ENCODE assay signal across 9 cellular contexts in genomic region chr5:84384604-84385575, GRCh38. TPM values are rescaled to one million over a fixed set of nuclear protein-coding genes. Genes with fewer than 3 reads are reported as not detected.
DNase-seq lines count a peak whose midpoint lies in the region; ATAC-seq and TF ChIP-seq lines count a peak whose summit lies in the region.
"Had no signal": no experiment of that assay in that cellular context is flagged by ENCODE, and none has a peak within 500 bp of the region (broad histone marks: within the 10 kb centered on the region; RNA-seq: fewer than 3 reads in every experiment).

Gene EDIL3, minus strand, starts transcription at chr5:84384880. Its CDS starts 506 bp downstream, at chr5:84384374.

- no peaks in the 10 kb centered on the region for H3K9me2 ChIP-seq in PC-3 (replicated peaks; ENCODE audit: low read length)

- intact Hi-C loops in PC-3 (cut with micrococcal nuclease), result loop anchor here (5.0 kb wide), 4 partner anchors 62 to 663 kb away; partner anchors contain the start of gene HAPLN1
- intact Hi-C loops in upper lobe of right lung (cut with DNase I), result no loop called here

- H3K4me3 ChIP-seq in PC-3 (ENCODE audit: low read length), result peak within 1 kb of the TSS; percentile 77
- H3K4me3 ChIP-seq in epithelial cell of proximal tubule (ENCODE audit: low read depth, low read length), result peak within 1 kb of the TSS; percentile 63
- peak within 1 kb of the TSS; percentile 71 for H3K4me3 ChIP-seq in mesendoderm (ENCODE audit: low read length)
- H3K4me3 ChIP-seq in upper lobe of right lung, result peak within 1 kb of the TSS; percentile 57

- H3K9ac ChIP-seq in PC-3 (ENCODE audit: low read length) (peak within 1 kb of the TSS; percentile 62), mesendoderm (ENCODE audit: low read length) (peak within 1 kb of the TSS; percentile 28)

- no peak within 1 kb of the TSS for H2BK5ac ChIP-seq in mesendoderm (ENCODE audit: low read length)

- peak within 1 kb of the TSS; percentile 1 for H3K23ac ChIP-seq in mesendoderm (ENCODE audit: low read length)

- POLR2A ChIA-PET in PC-3 (lab: Charles Lee; ENCODE audit: unreplicated experiment), result interaction anchor here (0.7 kb wide), 1 partner anchor 666 kb away, joined by 3 read pairs; no protein-coding TSS in a partner anchor

- H2AFZ ChIP-seq in PC-3 (ENCODE audit: low read length), result peak within 1 kb of the TSS; percentile 86

- no peaks in the 10 kb centered on the region for H3K9me3 ChIP-seq in PC-3 (ENCODE audit: low read length)
- H3K9me3 ChIP-seq in upper lobe of right lung, result no peaks in the 10 kb centered on the region

- no peak within 1 kb of the TSS for H2BK120ac ChIP-seq in mesendoderm (ENCODE audit: low read depth, low read length)

- H3K36me3 ChIP-seq in PC-3 (ENCODE audit: low read depth, low read length) (no peaks in the 10 kb centered on the region), mesendoderm (ENCODE audit: control insufficient read depth, insufficient read depth, low read length) (no peaks in the 10 kb centered on the region), upper lobe of right lung (no peaks in the 10 kb centered on the region)

- CTCF ChIA-PET in PC-3 (lab: Charles Lee), result no interaction called here

- H3K4me1 ChIP-seq in PC-3 (ENCODE audit: insufficient read depth, low read length) (peaks cover 8% of the 10 kb centered on the region), mesendoderm (ENCODE audit: control insufficient read depth, low read depth, low read length) (no peaks in the 10 kb centered on the region), upper lobe of right lung (no peaks in the 10 kb centered on the region)

- no peak for TF ChIP-seq CTCF in PC-3 (conservative IDR thresholded peaks at IDR 0.05; ENCODE audit: low read depth, low read length)
- no peak for TF ChIP-seq CTCF in epithelial cell of proximal tubule (conservative IDR thresholded peaks at IDR 0.05; ENCODE audit: low read depth, low read length)
- no peak for TF ChIP-seq CTCF in upper lobe of right lung (IDR thresholded peaks at IDR 0.05)

- H3K27me3 ChIP-seq in PC-3 (ENCODE audit: low read length) (no peaks in the 10 kb centered on the region), mesendoderm (ENCODE audit: insufficient read depth, low read length, poor library complexity) (no peaks in the 10 kb centered on the region), upper lobe of right lung (peaks cover 16% of the 10 kb centered on the region)

- peak within 1 kb of the TSS; percentile 22 for H3K18ac ChIP-seq in mesendoderm (ENCODE audit: low read length)

- no peaks in the 10 kb centered on the region for H3F3A ChIP-seq in PC-3 (ENCODE audit: low read length, unreplicated experiment)

- no peaks in the 10 kb centered on the region for H4K20me1 ChIP-seq in PC-3 (ENCODE audit: low read length)

- H3K27ac ChIP-seq in PC-3 (ENCODE audit: low read length) (no peak within 1 kb of the TSS), mesendoderm (ENCODE audit: low read depth, low read length) (no peak within 1 kb of the TSS), upper lobe of right lung (peak within 1 kb of the TSS; percentile 60)

- peak within 1 kb of the TSS; percentile 83 for H3K56ac ChIP-seq in mesendoderm (ENCODE audit: low read length)

- H2AK5ac ChIP-seq in mesendoderm (ENCODE audit: low read length), result no peak within 1 kb of the TSS

- ATAC-seq in PC-3 (peak; percentile 39), upper lobe of right lung (peak; percentile 52), GM18519 (IDR thresholded peaks at IDR 0.05; ENCODE audit: low FRiP score, unreplicated experiment) (no peak)

- no peak within 1 kb of the TSS for H4K8ac ChIP-seq in mesendoderm (ENCODE audit: low read depth, low read length)

- H3K79me1 ChIP-seq in mesendoderm (ENCODE audit: low read length), result no peaks in the 10 kb centered on the region

- BruUV-seq in PC-3 (replicated peaks; lab: Mats Ljungman, UMichigan), result TSS peak; percentile 51

- H3K4me2 ChIP-seq in PC-3 (ENCODE audit: low read length) (peak within 1 kb of the TSS; percentile 90), mesendoderm (ENCODE audit: low read length) (peak within 1 kb of the TSS; percentile 98)

- WGBS in mesendoderm (ENCODE audit: extremely low coverage, insufficient coverage, low lambda C conversion rate), result no CpG with 5 or more reads among the region's 54 CpGs

- H3K79me2 ChIP-seq in PC-3 (ENCODE audit: low read length), result peaks cover 30% of the 10 kb centered on the region; the same call in 1 of the 2 replicates
- H3K79me2 ChIP-seq in mesendoderm (ENCODE audit: control insufficient read depth, insufficient read depth, low read length), result no peaks in the 10 kb centered on the region

- no peak within 1 kb of the TSS for H2BK15ac ChIP-seq in mesendoderm (replicated peaks; ENCODE audit: low read depth)

- DNase-seq in GM03348 (ENCODE audit: low spot score) (peak; percentile 64), PC-3 (no peak), epithelial cell of proximal tubule (ENCODE audit: low read depth) (no peak), mesendoderm (peak; percentile 64), upper lobe of right lung (no peak), T-helper 1 cell (no peak)
- no peak for DNase-seq in NK-92 treated with Interleukin-12 subunit alpha and Interleukin-12 subunit beta, amount 100 ng/mL, for 24 hours (lab: John Stamatoyannopoulos, UW)

- H4K5ac ChIP-seq in mesendoderm (ENCODE audit: low read length), result no peak within 1 kb of the TSS

- no peak within 1 kb of the TSS for H3K4ac ChIP-seq in mesendoderm (ENCODE audit: low read depth, low read length)

RNA-seq across cellular contexts. Expression of gene EDIL3, which starts in this region (rescaled TPM):
- total RNA-seq in PC-3 (2014; rRNA removed) (11.7 and 13.8 TPM in 2 replicates), epithelial cell of proximal tubule (77.3 and 80.1 TPM in 2 replicates), upper lobe of right lung (42.4 TPM)
- polyA plus RNA-seq in mesendoderm (2013, experiment 1 of 2), result 11.3 TPM
- polyA plus RNA-seq in mesendoderm (2013, experiment 2 of 2), result 12.5 TPM
- total RNA-seq: natural killer cell treated with Interleukin-12 subunit alpha and Interleukin-12 subunit beta and Interleukin-15 and Interleukin-18, amount 100 ng/mL, for 72 hours had no signal

Comparison
In these comparisons a context has a peak if more than half of its experiments do, and no peak if none do; other contexts are left out.
1. DNase-seq: peak in GM03348 (single experiment) and mesendoderm (single experiment); none in PC-3 (single experiment), epithelial cell of proximal tubule (single experiment), upper lobe of right lung (single experiment), T-helper 1 cell (0 of 5) and NK-92 treated with Interleukin-12 subunit alpha and Interleukin-12 subunit beta, amount 100 ng/mL, for 24 hours (single experiment).
2. Peak in every context shown above with its lines, with median percentiles within 50 percentile points of each other: H3K4me3 ChIP-seq.